In genomic region chr6:56618050-56618449, GRCh38 we compare ENCODE assay signal across 2 cellular contexts.
TF ChIP-seq lines count a peak whose summit lies in the region.

No MANE protein-coding gene starts in this region.

TF ChIP-seq in IMR-90, 13 proteins besides CTCF, POLR2A, EP300 and RAD21:
- TF ChIP-seq MAFK (IDR thresholded peaks at IDR 0.05; ENCODE audit: low read depth, low read length) (no peak), MXI1 (IDR thresholded peaks at IDR 0.05; ENCODE audit: borderline replicate concordance, low read depth, low read length) (no peak), CHD1 (IDR thresholded peaks at IDR 0.05; ENCODE audit: low read depth, low read length) (no peak), FOS (IDR thresholded peaks at IDR 0.05; ENCODE audit: low read depth, low read length) (no peak), ELK1 (IDR thresholded peaks at IDR 0.05; ENCODE audit: borderline replicate concordance, low read depth, low read length) (no peak), MAZ (IDR thresholded peaks at IDR 0.05; ENCODE audit: borderline replicate concordance, low read depth, low read length) (no peak), CEBPB (IDR thresholded peaks at IDR 0.05; ENCODE audit: low read depth, low read length) (no peak), USF2 (IDR thresholded peaks at IDR 0.05; ENCODE audit: low read depth, low read length) (no peak), NFE2L2 (IDR thresholded peaks at IDR 0.05; ENCODE audit: low read depth, low read length) (no peak), RFX5 (IDR thresholded peaks at IDR 0.05; ENCODE audit: low read depth, low read length) (no peak), RCOR1 (IDR thresholded peaks at IDR 0.05; ENCODE audit: insufficient replicate concordance, low read length) (no peak), SMC3 (IDR thresholded peaks at IDR 0.05; ENCODE audit: low read depth, low read length) (no peak), BHLHE40 (IDR thresholded peaks at IDR 0.05; ENCODE audit: low read depth, low read length) (no peak)

TF ChIP-seq in GM12878, 131 proteins besides CTCF, POLR2A, EP300 and RAD21:
- no peak for TF ChIP-seq SIN3A (IDR thresholded peaks at IDR 0.05; ENCODE audit: low read depth, low read length)
- no peak for TF ChIP-seq HDAC6 (IDR thresholded peaks at IDR 0.05; ENCODE audit: unreplicated experiment)
- TF ChIP-seq BCLAF1 (IDR thresholded peaks at IDR 0.05) = no peak
- no peak for TF ChIP-seq BMI1 (IDR thresholded peaks at IDR 0.05; ENCODE audit: borderline replicate concordance)
- no peak for TF ChIP-seq MEF2A (IDR thresholded peaks at IDR 0.05; ENCODE audit: insufficient read depth, low read depth, low read length)
